In the genomic region with DNA sequence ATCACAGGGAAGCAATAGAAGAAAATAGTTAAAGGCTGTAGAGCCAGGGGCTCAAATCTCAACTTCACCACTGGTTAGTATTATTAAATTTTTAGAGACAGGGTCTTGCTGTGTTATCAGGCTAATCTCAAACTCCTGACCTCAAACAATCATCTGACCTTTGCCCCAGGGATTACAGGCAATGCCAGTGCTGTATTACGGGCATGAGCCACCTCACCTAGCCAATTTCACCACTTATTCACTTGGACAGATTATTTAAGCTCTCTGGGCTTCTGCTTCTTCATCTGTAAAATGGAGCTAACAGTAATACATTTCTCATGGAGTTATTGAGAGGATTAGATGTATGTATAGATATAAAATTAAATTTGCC, we compare ENCODE assay signal across 13 cellular contexts.
"Had no signal": no experiment of that assay in that cellular context is flagged by ENCODE, and none has a peak within 500 bp of the region (broad histone marks: within the 10 kb centered on the region; RNA-seq: fewer than 3 reads in every experiment).

No MANE protein-coding gene starts in this region.

- ATAC-seq: foreskin keratinocyte had no signal

- H3K27me3 ChIP-seq: SJSA1, suprapubic skin had no signal

- H3K4me3 ChIP-seq: SJSA1, suprapubic skin had no signal

- H3K27ac ChIP-seq: epithelial cell of prostate, foreskin keratinocyte, SJSA1, VCaP had no signal

- DNase-seq: activated CD4-positive, alpha-beta T cell treated with anti-CD3 and anti-CD28 coated beads, Interleukin-2, amount 50 U/mL, for 1 hour; activated CD4-positive, CD25-positive, alpha-beta regulatory T cell treated with anti-CD3 and anti-CD28 coated beads, Interleukin-2, amount 50 U/mL, for 72 hours; activated gamma-delta T cell; foreskin keratinocyte; glutamatergic neuron; kidney glomerular epithelial cell; midbrain; T-helper 2 cell; trophoblast cell had no signal

- H3K4me1 ChIP-seq: foreskin keratinocyte, SJSA1 had no signal

- H3K9me3 ChIP-seq: SJSA1, suprapubic skin had no signal

- H3K36me3 ChIP-seq: SJSA1, suprapubic skin had no signal
